1 cellular context compared by ENCODE assay signal in genomic region chr12:15605886-15606590, GRCh38.
TF ChIP-seq lines count a peak whose summit lies in the region.

No MANE protein-coding gene starts in this region.

TF ChIP-seq in HepG2, 621 proteins besides CTCF, POLR2A, EP300 and RAD21 (continued from another document):
- TF ChIP-seq ARID3A (IDR thresholded peaks at IDR 0.05; ENCODE audit: low read depth, low read length) (no peak), AHR (CRISPR knock-in tag; IDR thresholded peaks at IDR 0.05) (no peak), ZNF792 (CRISPR knock-in tag; IDR thresholded peaks at IDR 0.05) (no peak), ATF1 (CRISPR knock-in tag; IDR thresholded peaks at IDR 0.05) (no peak), ARID2 (CRISPR knock-in tag; IDR thresholded peaks at IDR 0.05; ENCODE audit: borderline replicate concordance) (no peak)
